9 cellular contexts compared by ENCODE assay signal in genomic region chr6:155499574-155499973, GRCh38. TPM values are rescaled to one million over a fixed set of nuclear protein-coding genes. Genes with fewer than 3 reads are reported as not detected.
"Had no signal": no experiment of that assay in that cellular context is flagged by ENCODE, and none has a peak within 500 bp of the region (broad histone marks: within the 10 kb centered on the region; RNA-seq: fewer than 3 reads in every experiment).

No MANE protein-coding gene starts in this region.

- H3K4me3 ChIP-seq: HAP-1, K562 had no signal

- H3K4me1 ChIP-seq: HAP-1 had no signal

- H3K36me3 ChIP-seq: HAP-1 had no signal

- DNase-seq: GOT3, H7, KG1 had no signal

- H3K9me3 ChIP-seq: HAP-1 had no signal

- FAIRE-seq: HTR-8/SVneo, K562 had no signal

- ATAC-seq: HCT116, K562 had no signal

RNA-seq across cellular contexts. Expression of gene NOX3, which starts 43.9 kb away (rescaled TPM):
- total RNA-seq: H4, H7, HT-29, K562 had no signal
- polyA plus RNA-seq: K562 had no signal
